11 cellular contexts compared by ENCODE assay signal in the genomic region with DNA sequence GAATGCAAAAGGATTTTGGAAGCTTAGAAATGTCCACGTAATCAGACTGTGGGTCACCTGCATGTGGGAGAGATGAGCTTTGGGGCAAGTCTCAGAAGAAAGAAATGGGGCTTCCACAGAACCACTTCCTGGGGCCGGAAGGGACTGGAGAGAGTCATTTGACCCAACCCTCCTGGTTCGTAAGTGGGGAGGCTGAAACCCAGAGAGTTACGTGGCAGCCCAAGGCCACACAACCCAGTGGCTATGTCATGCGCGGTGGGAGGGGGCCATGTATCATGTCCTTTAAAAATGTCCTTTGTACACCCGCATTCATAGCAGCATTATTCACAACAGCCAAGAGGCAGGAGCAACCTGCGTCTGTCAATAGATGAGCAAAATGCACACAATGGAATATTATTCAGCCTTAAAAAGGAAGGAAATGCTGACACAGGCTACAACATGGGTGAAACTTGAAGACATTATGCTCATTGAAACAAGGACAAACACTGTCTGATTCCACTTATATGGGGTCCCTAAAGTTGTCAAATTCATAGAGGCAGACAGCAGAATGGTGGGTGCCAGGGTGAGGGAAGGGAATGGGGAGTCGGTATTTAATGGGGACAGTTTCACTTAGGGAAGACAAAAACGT. TPM values are rescaled to one million over a fixed set of nuclear protein-coding genes. Genes with fewer than 3 reads are reported as not detected.
A peak's percentile ranks its signal among the peaks of the same experiment; 100 is the strongest.
DNase-seq lines count a peak whose midpoint lies in the region; ATAC-seq and TF ChIP-seq lines count a peak whose summit lies in the region.
"Had no signal": no experiment of that assay in that cellular context is flagged by ENCODE, and none has a peak within 500 bp of the region (broad histone marks: within the 10 kb centered on the region; RNA-seq: fewer than 3 reads in every experiment).

No MANE protein-coding gene starts in this region.

- H3K9me3 Mint-ChIP-seq in activated CD8-positive, alpha-beta T cell treated with anti-CD3 and anti-CD28 coated beads, Interleukin-2, amount 10 ng/mL, durations not matched to agents 7 days and 5 days (ENCODE audit: insufficient read depth), result no peaks in the 10 kb centered on the region

- peak; percentile 27 for DNase-seq in GM10266 (ENCODE audit: extremely low spot score)
- DNase-seq in activated CD8-positive, alpha-beta T cell treated with anti-CD3 and anti-CD28 coated beads, Interleukin-2, amount 10 ng/mL, durations not matched to agents 7 days and 5 days, result peak; percentile 22
- DNase-seq in hepatocyte (ENCODE audit: low spot score), result no peak
- DNase-seq in gastrocnemius medialis, result no peak
- DNase-seq in NCI-H2171 treated with DMSO at 0.1 percent for 48 hours (lab: John Stamatoyannopoulos, UW), result no peak
- DNase-seq in hepatic stellate cell (ENCODE audit: low spot score), result no peak
- DNase-seq: NCI-H226 had no signal

- H3K4me1 ChIP-seq in hepatocyte (ENCODE audit: insufficient read depth) (peaks cover 3% of the 10 kb centered on the region), gastrocnemius medialis (peaks cover 40 to 54% of the 10 kb centered on the region in 2 donors)

- H3K36me3 Mint-ChIP-seq in activated CD8-positive, alpha-beta T cell treated with anti-CD3 and anti-CD28 coated beads, Interleukin-2, amount 10 ng/mL, durations not matched to agents 7 days and 5 days (ENCODE audit: low read depth), result no peaks in the 10 kb centered on the region

- H3K27ac ChIP-seq in hepatocyte, result no peak overlapping the region
- H3K27ac ChIP-seq in gastrocnemius medialis, result peak overlapping the region; percentile 75 to 85 (median 80)

- WGBS in hepatocyte (ENCODE audit: low lambda C conversion rate, missing lambda C conversion rate), result 92% methylated on average over 10 of the region's 10 CpGs

- no peaks in the 10 kb centered on the region for H4K20me1 ChIP-seq in hepatocyte (ENCODE audit: insufficient read depth, poor library complexity, severe bottlenecking)

- no peak for TF ChIP-seq CTCF in GM10266 (IDR thresholded peaks at IDR 0.05; ENCODE audit: control insufficient read depth, insufficient read depth, low read depth, missing control alignments)
- no peak for TF ChIP-seq CTCF in hepatocyte (IDR thresholded peaks at IDR 0.05; ENCODE audit: poor library complexity)
- no peak for TF ChIP-seq CTCF in gastrocnemius medialis (IDR thresholded peaks at IDR 0.05 in 4 of 5, conservative IDR thresholded peaks at IDR 0.05 in 1 of 5)

- H3K27me3 Mint-ChIP-seq in activated CD8-positive, alpha-beta T cell treated with anti-CD3 and anti-CD28 coated beads, Interleukin-2, amount 10 ng/mL, durations not matched to agents 7 days and 5 days (ENCODE audit: low read depth), result peaks cover 27% of the 10 kb centered on the region

- no peaks in the 10 kb centered on the region for H3K79me2 ChIP-seq in hepatocyte

- H3K4me3 ChIP-seq in hepatocyte, result no peak overlapping the region
- peak overlapping the region; percentile 49 to 71 (median 61) for H3K4me3 ChIP-seq in gastrocnemius medialis

- peak overlapping the region; percentile 80 for H2AFZ ChIP-seq in hepatocyte

- H3K4me3 Mint-ChIP-seq in activated CD8-positive, alpha-beta T cell treated with anti-CD3 and anti-CD28 coated beads, Interleukin-2, amount 10 ng/mL, durations not matched to agents 7 days and 5 days, result no peak overlapping the region

- H3K9me3 ChIP-seq in hepatocyte (ENCODE audit: low read depth) (no peaks in the 10 kb centered on the region), gastrocnemius medialis (no peaks in the 10 kb centered on the region)

- no peak overlapping the region for H3K27ac Mint-ChIP-seq in activated CD8-positive, alpha-beta T cell treated with anti-CD3 and anti-CD28 coated beads, Interleukin-2, amount 10 ng/mL, durations not matched to agents 7 days and 5 days
- H3K27ac Mint-ChIP-seq: brain had no signal

- CTCF ChIA-PET in activated CD8-positive, alpha-beta T cell treated with anti-CD3 and anti-CD28 coated beads, Interleukin-2, amount 10 ng/mL, durations not matched to agents 7 days and 5 days (lab: Charles Lee), result interaction anchor here (0.9 kb wide), 1 partner anchor 17 kb away, joined by 4 read pairs; no protein-coding TSS in a partner anchor

- peaks cover 11% of the 10 kb centered on the region for H3K4me1 Mint-ChIP-seq in activated CD8-positive, alpha-beta T cell treated with anti-CD3 and anti-CD28 coated beads, Interleukin-2, amount 10 ng/mL, durations not matched to agents 7 days and 5 days (ENCODE audit: low read depth)
- H3K4me1 Mint-ChIP-seq: brain had no signal

- H3K9me2 ChIP-seq in hepatocyte (replicated peaks; ENCODE audit: insufficient read depth), result no peaks in the 10 kb centered on the region

- in situ Hi-C loops in gastrocnemius medialis (cut with MboI; ENCODE audit: low sequenced_read_pairs in 4 of 4), result no loop called here

- peak overlapping the region; percentile 86 for H3K4me2 ChIP-seq in hepatocyte

- intact Hi-C loops in gastrocnemius medialis (cut with DNase I; ENCODE audit: low total_unique reads), result loop anchor here (5.0 kb wide), 2 partner anchors 188 to 537 kb away; a partner anchor contains a TSS

- no peak for ATAC-seq in activated CD8-positive, alpha-beta T cell treated with anti-CD3 and anti-CD28 coated beads, Interleukin-2, amount 10 ng/mL, durations not matched to agents 7 days and 5 days
- no peak for ATAC-seq in gastrocnemius medialis
- ATAC-seq in GM18870 (IDR thresholded peaks at IDR 0.05; ENCODE audit: unreplicated experiment), result no peak
- no peak for ATAC-seq in HG03045 (IDR thresholded peaks at IDR 0.05; ENCODE audit: unreplicated experiment)

- H3K36me3 ChIP-seq in hepatocyte (replicated peaks; ENCODE audit: insufficient read depth, low read depth), result no peaks in the 10 kb centered on the region
- H3K36me3 ChIP-seq in gastrocnemius medialis, result no peaks in the 10 kb centered on the region

- H3K27me3 ChIP-seq in hepatocyte (peaks cover 13% of the 10 kb centered on the region), gastrocnemius medialis (no peaks in the 10 kb centered on the region)

- POLR2A ChIA-PET in activated CD8-positive, alpha-beta T cell treated with anti-CD3 and anti-CD28 coated beads, Interleukin-2, amount 10 ng/mL, durations not matched to agents 7 days and 5 days (lab: Charles Lee), result no interaction called here

- no peak for TF ChIP-seq POLR2A in gastrocnemius medialis (IDR thresholded peaks at IDR 0.05)

RNA-seq across cellular contexts. Expression of a gene that starts 15.1 kb away (rescaled TPM):
- not detected for total RNA-seq in activated CD8-positive, alpha-beta T cell treated with anti-CD3 and anti-CD28 coated beads, Interleukin-2, amount 10 ng/mL, durations not matched to agents 7 days and 5 days
- total RNA-seq in hepatocyte (0.37 TPM in 1 of 2 replicates, not detected in the other), gastrocnemius medialis (10 to 100 TPM; 35.3 to 64.8 (median 46.0) TPM)
- 1.7 TPM in 1 of 2 replicates, not detected in the other for polyA plus RNA-seq in hepatocyte
- total RNA-seq: kidney epithelial cell had no signal

Comparison
In these comparisons a context has a peak if more than half of its experiments do, and no peak if none do; other contexts are left out.
1. DNase-seq: peak in GM10266 (single experiment) and activated CD8-positive, alpha-beta T cell treated with anti-CD3 and anti-CD28 coated beads, Interleukin-2, amount 10 ng/mL, durations not matched to agents 7 days and 5 days (single experiment); none in hepatocyte (single experiment), gastrocnemius medialis (0 of 2), NCI-H2171 treated with DMSO at 0.1 percent for 48 hours (single experiment) and hepatic stellate cell (single experiment).
2. RNA of a gene that starts 15.1 kb away (total RNA-seq): 35.3 to 64.8 TPM in gastrocnemius medialis; 0.37 TPM in hepatocyte and not detected in activated CD8-positive, alpha-beta T cell treated with anti-CD3 and anti-CD28 coated beads, Interleukin-2, amount 10 ng/mL, durations not matched to agents 7 days and 5 days; every median in the first group is over 10 times any median in the second.